Comparison of ENCODE assay signal across 8 cellular contexts in the genomic region with DNA sequence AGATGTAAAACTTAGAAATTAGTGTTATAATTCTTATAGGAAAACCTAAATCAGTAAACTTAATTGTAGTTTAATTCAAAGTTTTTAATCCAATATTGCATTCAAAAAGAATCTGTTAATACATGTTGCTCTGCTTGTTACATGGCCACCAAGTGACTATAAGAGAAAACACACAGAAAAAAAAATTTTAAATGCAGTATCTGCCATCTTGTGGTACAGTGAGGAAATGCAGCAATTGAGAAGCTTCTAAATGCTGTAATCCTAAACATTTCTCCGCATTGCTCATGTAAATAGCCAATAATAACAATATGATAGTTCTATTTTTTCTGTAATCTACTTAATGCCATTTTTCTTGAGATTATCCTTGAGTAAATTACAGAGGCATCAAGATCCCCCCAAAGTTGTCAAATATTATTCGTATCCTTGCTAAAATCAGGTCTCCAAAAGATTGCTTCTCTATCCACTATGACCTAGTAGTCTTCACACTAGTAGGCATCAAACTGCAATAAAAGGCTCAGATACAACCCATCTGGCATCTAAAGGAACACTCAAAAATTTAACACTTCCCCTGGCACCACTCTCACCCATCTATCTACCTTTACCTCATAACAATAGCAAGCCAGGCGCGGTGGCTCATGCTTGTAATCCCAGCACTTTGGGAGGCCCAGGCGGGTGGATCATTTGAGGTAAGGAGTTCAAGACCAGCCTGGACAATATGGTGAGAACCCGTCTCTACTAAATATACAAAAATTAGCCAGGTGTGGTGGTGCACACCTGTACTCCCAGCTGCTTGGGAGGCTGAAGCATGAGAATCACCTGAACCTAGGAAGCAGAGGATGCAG. TPM values are rescaled to one million over a fixed set of nuclear protein-coding genes. Genes with fewer than 3 reads are reported as not detected.
A peak's percentile ranks its signal among the peaks of the same experiment; 100 is the strongest.
DNase-seq lines count a peak whose midpoint lies in the region; ATAC-seq, FAIRE-seq and TF ChIP-seq lines count a peak whose summit lies in the region.

No MANE protein-coding gene starts in this region.

- intact Hi-C loops in body of pancreas (cut with DNase I) = no loop called here

- peak; percentile 64 for DNase-seq in EL
- DNase-seq in NCI-H69 (lab: John Stamatoyannopoulos, UW) = peak; percentile 36
- DNase-seq in body of pancreas = peak in 1 of 4 donors; percentile 5
- no peak for DNase-seq in thoracic aorta (ENCODE audit: low spot score)
- DNase-seq in effector memory CD4-positive, alpha-beta T cell = no peak

- H3K27ac ChIP-seq in body of pancreas = no peak overlapping the region
- no peak overlapping the region for H3K27ac ChIP-seq in thoracic aorta
- no peak overlapping the region for H3K27ac ChIP-seq in effector memory CD4-positive, alpha-beta T cell (ENCODE audit: insufficient read depth, low read length, poor library complexity, severe bottlenecking)

- no peak for TF ChIP-seq POLR2A in body of pancreas (IDR thresholded peaks at IDR 0.05)

- FAIRE-seq in islet of Langerhans (lab: Jason Lieb, UNC) = peak; percentile 99

- H3K4me3 ChIP-seq in body of pancreas = no peak overlapping the region
- H3K4me3 ChIP-seq in thoracic aorta = no peak overlapping the region
- no peak overlapping the region for H3K4me3 ChIP-seq in effector memory CD4-positive, alpha-beta T cell (ENCODE audit: insufficient read depth, low read depth, low read length, poor library complexity, severe bottlenecking)

- peaks cover 6% of the 10 kb centered on the region for H3K4me1 ChIP-seq in body of pancreas
- H3K4me1 ChIP-seq in thoracic aorta (ENCODE audit: control insufficient read depth in 1 of 2, low read depth in 2 of 2) = no peaks in the 10 kb centered on the region
- H3K4me1 ChIP-seq in effector memory CD4-positive, alpha-beta T cell (ENCODE audit: control insufficient read depth, insufficient read depth, low read length, poor library complexity, severe bottlenecking) = no peaks in the 10 kb centered on the region

- peak; percentile 43 to 81 (median 72) for TF ChIP-seq CTCF in body of pancreas (IDR thresholded peaks at IDR 0.05)
- peak; percentile 66 for TF ChIP-seq CTCF in thoracic aorta (IDR thresholded peaks at IDR 0.05)

- 79 to 83% methylated on average over 6 of the region's 6 CpGs for WGBS in body of pancreas, 2 donors

- H3K27me3 ChIP-seq in body of pancreas = no peaks in the 10 kb centered on the region
- H3K27me3 ChIP-seq in thoracic aorta (replicated peaks; ENCODE audit: insufficient read depth) = no peaks in the 10 kb centered on the region
- no peaks in the 10 kb centered on the region for H3K27me3 ChIP-seq in effector memory CD4-positive, alpha-beta T cell (replicated peaks; ENCODE audit: control insufficient read depth, insufficient read depth, low read length, poor library complexity, severe bottlenecking)

- ATAC-seq in GM21381 (IDR thresholded peaks at IDR 0.05; ENCODE audit: unreplicated experiment) (peak; percentile 82), HG03521 (IDR thresholded peaks at IDR 0.05; ENCODE audit: unreplicated experiment) (peak; percentile 90), body of pancreas (peak; percentile 80), thoracic aorta (ENCODE audit: insufficient number of reproducible peaks, low FRiP score, low read depth) (no peak)

- peaks cover 0 to 4% of the 10 kb centered on the region in 2 donors for H3K36me3 ChIP-seq in body of pancreas (replicated peaks in 1 of 2; ENCODE audit: insufficient read depth in 1 of 2, low read depth in 2 of 2)
- H3K36me3 ChIP-seq in thoracic aorta = peaks cover 3% of the 10 kb centered on the region
- peaks cover 11% of the 10 kb centered on the region for H3K36me3 ChIP-seq in effector memory CD4-positive, alpha-beta T cell (ENCODE audit: control insufficient read depth, insufficient read depth, low read length)

- H3K9me3 ChIP-seq in body of pancreas (no peaks in the 10 kb centered on the region), thoracic aorta (no peaks in the 10 kb centered on the region)
- no peaks in the 10 kb centered on the region for H3K9me3 ChIP-seq in effector memory CD4-positive, alpha-beta T cell (ENCODE audit: control insufficient read depth, low read length)

RNA-seq across cellular contexts. Expression of gene HDAC2, which starts 34.6 kb away (rescaled TPM):
- 10 to 100 TPM; 31.3 to 35.3 TPM for total RNA-seq in body of pancreas
- 10 to 100 TPM; 29.9 to 49.5 TPM for total RNA-seq in thoracic aorta

Comparison
In these comparisons a context has a peak if more than half of its experiments do, and no peak if none do; other contexts are left out.
1. DNase-seq: peak in EL (single experiment) and NCI-H69 (single experiment); none in thoracic aorta (single experiment) and effector memory CD4-positive, alpha-beta T cell (0 of 3).